Comparison of ENCODE assay signal across 9 cellular contexts in the genomic region with DNA sequence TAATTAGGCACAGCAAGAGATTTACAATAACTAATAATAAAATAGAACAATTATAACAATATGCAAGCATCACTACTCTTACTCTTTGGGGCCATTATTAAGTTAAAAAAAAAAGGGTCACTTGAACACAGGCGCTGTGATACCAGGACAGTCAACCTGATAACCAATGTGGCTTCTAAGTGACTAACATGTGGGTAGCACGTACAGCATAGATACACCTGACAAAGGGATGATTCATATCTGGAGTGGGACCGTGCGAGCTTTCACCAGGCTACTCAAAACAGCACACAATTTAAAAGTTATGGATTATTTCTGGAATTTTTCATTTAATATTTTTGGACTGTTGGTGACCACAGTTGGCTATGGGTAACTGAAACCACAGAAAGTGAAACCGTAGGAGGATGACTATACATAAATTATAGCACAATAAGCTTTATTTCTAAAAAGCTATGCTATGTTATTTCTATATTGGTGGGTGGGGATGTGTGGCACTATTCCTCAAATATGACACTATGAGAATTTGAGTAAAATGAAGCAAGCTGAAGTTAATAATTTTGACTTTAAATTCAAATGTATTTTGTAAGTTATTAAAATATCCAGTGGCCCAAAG.
DNase-seq lines count a peak whose midpoint lies in the region; ATAC-seq and TF ChIP-seq lines count a peak whose summit lies in the region.
"Had no signal": no experiment of that assay in that cellular context is flagged by ENCODE, and none has a peak within 500 bp of the region (broad histone marks: within the 10 kb centered on the region; RNA-seq: fewer than 3 reads in every experiment).

No MANE protein-coding gene starts in this region.

- peak; percentile 99 for ATAC-seq in GM18519 (IDR thresholded peaks at IDR 0.05; ENCODE audit: low FRiP score, unreplicated experiment)
- peak; percentile 99 for ATAC-seq in GM21526 (IDR thresholded peaks at IDR 0.05; ENCODE audit: low FRiP score, unreplicated experiment)
- peak; percentile 99 for ATAC-seq in HG03457 (IDR thresholded peaks at IDR 0.05; ENCODE audit: unreplicated experiment)

- no peak for TF ChIP-seq CTCF in epithelial cell of esophagus (IDR thresholded peaks at IDR 0.05; ENCODE audit: insufficient read depth, low read depth, low read length, missing control alignments)

- no peak overlapping the region for H3K4me3 ChIP-seq in epithelial cell of esophagus (ENCODE audit: low read length)

- DNase-seq in epithelial cell of esophagus (ENCODE audit: low read depth): peak; percentile 29
- DNase-seq in foreskin melanocyte: no peak
- no peak for DNase-seq in nucleus accumbens (lab: John Stamatoyannopoulos, UW)
- no peak for DNase-seq in OCI-M2 (lab: John Stamatoyannopoulos, UW; ENCODE audit: unreplicated experiment)
- no peak for DNase-seq in DMS79 (lab: John Stamatoyannopoulos, UW)
- DNase-seq: NCI-H1417 treated with DMSO at 0.1 percent for 48 hours had no signal
